Comparison of ENCODE assay signal across 18 cellular contexts in genomic region chr9:134302130-134302817, GRCh38.
"Had no signal": no experiment of that assay in that cellular context is flagged by ENCODE, and none has a peak within 500 bp of the region (broad histone marks: within the 10 kb centered on the region; RNA-seq: fewer than 3 reads in every experiment).

No MANE protein-coding gene starts in this region.

- H3K9me3 Mint-ChIP-seq: activated CD4-positive, alpha-beta memory T cell treated with anti-CD3 and anti-CD28 coated beads, Interleukin-2, amount 10 ng/mL, durations not matched to agents 7 days and 5 days; activated T-helper 17 cell treated with anti-CD3 and anti-CD28 coated beads, Interleukin-2, amount 50 U/mL, for 72 hours had no signal

- H3K27ac Mint-ChIP-seq: activated CD4-positive, alpha-beta T cell treated with anti-CD3 and anti-CD28 coated beads for 36 hours; activated T-helper 17 cell treated with anti-CD3 and anti-CD28 coated beads, Interleukin-2, amount 50 U/mL, for 72 hours had no signal

- H3K36me3 ChIP-seq: ascending aorta, breast epithelium, esophagus muscularis mucosa, neutrophil, pancreas, right lobe of liver, stomach had no signal

- H3K27me3 Mint-ChIP-seq: activated T-helper 17 cell treated with anti-CD3 and anti-CD28 coated beads, Interleukin-2, amount 50 U/mL, for 72 hours had no signal

- FAIRE-seq: endothelial cell of umbilical vein, pancreas, small intestine had no signal

- H3K9me3 ChIP-seq: ascending aorta, breast epithelium, esophagus muscularis mucosa, neutrophil, pancreas, right lobe of liver, stomach had no signal

- H3K27ac ChIP-seq: ascending aorta, breast epithelium, esophagus muscularis mucosa, neutrophil, pancreas, right lobe of liver, stomach had no signal

- H3K36me3 Mint-ChIP-seq: activated CD8-positive, alpha-beta memory T cell treated with anti-CD3 and anti-CD28 coated beads, Interleukin-2, amount 10 ng/mL, durations not matched to agents 7 days and 5 days; naive thymus-derived CD4-positive, alpha-beta T cell had no signal

- H3K27me3 ChIP-seq: ascending aorta, breast epithelium, esophagus muscularis mucosa, pancreas, right lobe of liver, stomach had no signal

- H3K4me3 Mint-ChIP-seq: activated CD4-positive, alpha-beta memory T cell treated with anti-CD3 and anti-CD28 coated beads, Interleukin-2, amount 10 ng/mL, durations not matched to agents 7 days and 5 days; activated CD4-positive, alpha-beta T cell treated with anti-CD3 and anti-CD28 coated beads for 36 hours; activated CD8-positive, alpha-beta memory T cell treated with anti-CD3 and anti-CD28 coated beads, Interleukin-2, amount 10 ng/mL, durations not matched to agents 7 days and 5 days; activated T-helper 17 cell treated with anti-CD3 and anti-CD28 coated beads, Interleukin-2, amount 50 U/mL, for 72 hours; naive thymus-derived CD4-positive, alpha-beta T cell had no signal

- H3K4me3 ChIP-seq: ascending aorta, breast epithelium, esophagus muscularis mucosa, pancreas, right lobe of liver, stomach had no signal

- DNase-seq: cerebellar nuclear complex; effector CD4-positive, alpha-beta T cell; mesendoderm; naive thymus-derived CD4-positive, alpha-beta T cell; small intestine; stomach; trophoblast cell had no signal

- H3K4me1 Mint-ChIP-seq: activated T-helper 17 cell treated with anti-CD3 and anti-CD28 coated beads, Interleukin-2, amount 50 U/mL, for 72 hours had no signal

- H3K4me1 ChIP-seq: ascending aorta, breast epithelium, esophagus muscularis mucosa, pancreas had no signal
